In the genomic region with DNA sequence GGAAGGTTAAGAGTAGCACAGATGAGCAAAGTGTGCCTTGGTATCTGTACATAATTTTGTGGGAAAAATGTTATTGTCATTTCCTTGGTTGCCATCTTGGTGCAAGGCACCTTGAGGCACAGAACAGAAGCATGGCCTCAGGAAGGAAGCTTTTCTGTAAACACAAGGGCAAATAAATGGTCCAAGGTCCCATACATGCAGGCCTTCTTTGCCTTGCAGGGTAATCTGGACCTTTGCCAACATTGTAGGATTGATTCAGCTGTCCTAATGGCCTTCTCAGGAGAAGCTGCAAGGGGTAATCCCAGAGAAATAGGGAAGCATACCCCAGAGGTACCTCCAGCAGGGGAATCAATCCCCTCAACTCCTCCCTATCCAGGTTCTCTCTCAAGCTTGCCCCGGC, we compare ENCODE assay signal across 2 cellular contexts.
TF ChIP-seq lines count a peak whose summit lies in the region.

No MANE protein-coding gene starts in this region.

TF ChIP-seq in HepG2, 621 proteins besides CTCF, POLR2A, EP300 and RAD21:
- TF ChIP-seq ZBTB4 (CRISPR knock-in tag; IDR thresholded peaks at IDR 0.05; ENCODE audit: borderline replicate concordance) (no peak), RFX1 (IDR thresholded peaks at IDR 0.05) (no peak), ETV5 (CRISPR knock-in tag; IDR thresholded peaks at IDR 0.05; ENCODE audit: borderline replicate concordance) (peak; percentile 11; the same call in 1 of the 2 replicates), MAF1 (CRISPR knock-in tag; IDR thresholded peaks at IDR 0.05; ENCODE audit: borderline replicate concordance) (no peak), HNF4A (CRISPR knock-in tag; IDR thresholded peaks at IDR 0.05) (peak; percentile 54; the same call in 1 of the 2 replicates), ZNF644 (CRISPR knock-in tag; IDR thresholded peaks at IDR 0.05; ENCODE audit: low read depth) (peak; percentile 46; the same call in 1 of the 2 replicates), KLF11 (CRISPR knock-in tag; IDR thresholded peaks at IDR 0.05) (no peak), GATAD2A (CRISPR knock-in tag; IDR thresholded peaks at IDR 0.05) (peak; percentile 49; the same call in 1 of the 2 replicates), ZNF34 (CRISPR knock-in tag; IDR thresholded peaks at IDR 0.05; ENCODE audit: borderline replicate concordance) (no peak), ZGPAT (CRISPR knock-in tag; IDR thresholded peaks at IDR 0.05) (no peak), SETDB1 (CRISPR knock-in tag; IDR thresholded peaks at IDR 0.05; ENCODE audit: borderline replicate concordance) (no peak), SRSF4 (IDR thresholded peaks at IDR 0.05; ENCODE audit: low read depth, low read length, poor library complexity, severe bottlenecking) (no peak), EZH2 (conservative IDR thresholded peaks at IDR 0.05; ENCODE audit: low read depth, low read length) (no peak), SYNCRIP (IDR thresholded peaks at IDR 0.05; ENCODE audit: insufficient read depth, low read depth, low read length) (no peak), CC2D1A (CRISPR knock-in tag; IDR thresholded peaks at IDR 0.05) (no peak), RELA (CRISPR knock-in tag; IDR thresholded peaks at IDR 0.05) (no peak), MTA3 (CRISPR knock-in tag; IDR thresholded peaks at IDR 0.05) (no peak), NR0B2 (CRISPR knock-in tag; IDR thresholded peaks at IDR 0.05) (no peak), RAD51 (IDR thresholded peaks at IDR 0.05; ENCODE audit: borderline replicate concordance) (no peak), ZNF674 (CRISPR knock-in tag; IDR thresholded peaks at IDR 0.05; ENCODE audit: low read depth) (no peak)
- TF ChIP-seq, protein P1, sequence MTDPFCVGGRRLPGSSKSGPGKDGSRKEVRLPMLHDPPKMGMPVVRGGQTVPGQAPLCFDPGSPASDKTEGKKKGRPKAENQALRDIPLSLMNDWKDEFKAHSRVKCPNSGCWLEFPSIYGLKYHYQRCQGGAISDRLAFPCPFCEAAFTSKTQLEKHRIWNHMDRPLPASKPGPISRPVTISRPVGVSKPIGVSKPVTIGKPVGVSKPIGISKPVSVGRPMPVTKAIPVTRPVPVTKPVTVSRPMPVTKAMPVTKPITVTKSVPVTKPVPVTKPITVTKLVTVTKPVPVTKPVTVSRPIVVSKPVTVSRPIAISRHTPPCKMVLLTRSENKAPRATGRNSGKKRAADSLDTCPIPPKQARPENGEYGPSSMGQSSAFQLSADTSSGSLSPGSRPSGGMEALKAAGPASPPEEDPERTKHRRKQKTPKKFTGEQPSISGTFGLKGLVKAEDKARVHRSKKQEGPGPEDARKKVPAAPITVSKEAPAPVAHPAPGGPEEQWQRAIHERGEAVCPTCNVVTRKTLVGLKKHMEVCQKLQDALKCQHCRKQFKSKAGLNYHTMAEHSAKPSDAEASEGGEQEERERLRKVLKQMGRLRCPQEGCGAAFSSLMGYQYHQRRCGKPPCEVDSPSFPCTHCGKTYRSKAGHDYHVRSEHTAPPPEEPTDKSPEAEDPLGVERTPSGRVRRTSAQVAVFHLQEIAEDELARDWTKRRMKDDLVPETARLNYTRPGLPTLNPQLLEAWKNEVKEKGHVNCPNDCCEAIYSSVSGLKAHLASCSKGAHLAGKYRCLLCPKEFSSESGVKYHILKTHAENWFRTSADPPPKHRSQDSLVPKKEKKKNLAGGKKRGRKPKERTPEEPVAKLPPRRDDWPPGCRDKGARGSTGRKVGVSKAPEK (CRISPR knock-in tag; IDR thresholded peaks at IDR 0.05; ENCODE audit: borderline replicate concordance), result no peak

TF ChIP-seq in K562, 482 proteins besides CTCF, POLR2A, EP300 and RAD21:
- TF ChIP-seq CHD4 (IDR thresholded peaks at IDR 0.05; ENCODE audit: insufficient read depth, insufficient replicate concordance, low read depth, low read length, poor library complexity, severe bottlenecking) (no peak), NFIC (IDR thresholded peaks at IDR 0.05) (peak; percentile 58)
